21 cellular contexts compared by ENCODE assay signal in genomic region chr10:88833722-88834121, GRCh38. TPM values are rescaled to one million over a fixed set of nuclear protein-coding genes. Genes with fewer than 3 reads are reported as not detected.
DNase-seq lines count a peak whose midpoint lies in the region; ATAC-seq and TF ChIP-seq lines count a peak whose summit lies in the region.
"Had no signal": no experiment of that assay in that cellular context is flagged by ENCODE, and none has a peak within 500 bp of the region (broad histone marks: within the 10 kb centered on the region; RNA-seq: fewer than 3 reads in every experiment).

No MANE protein-coding gene starts in this region.

- no peaks in the 10 kb centered on the region for H3K79me2 ChIP-seq in Loucy (ENCODE audit: insufficient read depth, low read length)

- no peaks in the 10 kb centered on the region for H3K27me3 Mint-ChIP-seq in T-helper 17 cell
- H3K27me3 Mint-ChIP-seq in naive thymus-derived CD4-positive, alpha-beta T cell = no peaks in the 10 kb centered on the region

- H3K27me3 ChIP-seq in Loucy (ENCODE audit: insufficient read depth, low read length, poor library complexity, severe bottlenecking) = no peaks in the 10 kb centered on the region
- no peaks in the 10 kb centered on the region for H3K27me3 ChIP-seq in naive thymus-derived CD4-positive, alpha-beta T cell (ENCODE audit: control insufficient read depth in 2 of 2, insufficient read depth in 2 of 2, low read length in 2 of 2)

- peak overlapping the region; percentile 28 for H3K4me3 ChIP-seq in Loucy (ENCODE audit: low read length, poor library complexity, severe bottlenecking)
- no peak overlapping the region for H3K4me3 ChIP-seq in naive thymus-derived CD4-positive, alpha-beta T cell (ENCODE audit: low read length)
- H3K4me3 ChIP-seq: PC-9, thoracic aorta had no signal

- no peak overlapping the region for H3K27ac ChIP-seq in naive thymus-derived CD4-positive, alpha-beta T cell (ENCODE audit: low read depth, low read length)
- H3K27ac ChIP-seq: C4-2B, KMS-11, PC-9, thoracic aorta had no signal

- TF ChIP-seq CTCF in Loucy (conservative IDR thresholded peaks at IDR 0.05; ENCODE audit: low read length) = no peak

- peak overlapping the region; percentile 72 for H2AFZ ChIP-seq in Loucy (ENCODE audit: low read length)
- H2AFZ ChIP-seq: PC-9 had no signal

- H3K36me3 Mint-ChIP-seq in T-helper 17 cell (ENCODE audit: low read depth) = no peaks in the 10 kb centered on the region
- H3K36me3 Mint-ChIP-seq in naive thymus-derived CD4-positive, alpha-beta T cell = peaks cover 0 to 6% (median 0%) of the 10 kb centered on the region in 5 donors

- CTCF ChIA-PET in naive thymus-derived CD4-positive, alpha-beta T cell (lab: Charles Lee) = interaction anchor here (1.2 to 12.5 kb wide), 8 partner anchors 10 to 381 kb away, joined by 5 to 250 read pairs (median 18); no protein-coding TSS in a partner anchor

- H3K9me2 ChIP-seq in Loucy (replicated peaks; ENCODE audit: low read depth, low read length) = no peaks in the 10 kb centered on the region

- ATAC-seq in T-helper 17 cell (no peak), HG02970 (IDR thresholded peaks at IDR 0.05; ENCODE audit: low FRiP score, unreplicated experiment) (no peak), GM21360 (IDR thresholded peaks at IDR 0.05; ENCODE audit: unreplicated experiment) (no peak)
- ATAC-seq in naive thymus-derived CD4-positive, alpha-beta T cell = peak; percentile 65
- ATAC-seq: activated T-cell treated with anti-CD3 and anti-CD28 coated beads, Interleukin-2, amount 50 U/mL, for 4 hours; HCT116 had no signal

- H3K27ac Mint-ChIP-seq in T-helper 17 cell = peak overlapping the region; percentile 47
- H3K27ac Mint-ChIP-seq in naive thymus-derived CD4-positive, alpha-beta T cell = peak overlapping the region in 2 of 9 donors; percentile 15 to 81

- no peak overlapping the region for H3K4me3 Mint-ChIP-seq in T-helper 17 cell
- H3K4me3 Mint-ChIP-seq in naive thymus-derived CD4-positive, alpha-beta T cell = peak overlapping the region in 1 of 10 donors; percentile 66
- H3K4me3 Mint-ChIP-seq: activated T-cell treated with anti-CD3 and anti-CD28 coated beads, Interleukin-2, amount 50 U/mL, for 4 hours had no signal

- intact Hi-C loops in naive thymus-derived CD4-positive, alpha-beta T cell (cut with micrococcal nuclease) = loop anchor here (1.0 to 10.0 kb wide), 4 partner anchors 8 to 969 kb away; partner anchors contain the start of genes IFIT5 (in 1 of the 2), KLLN (in 1 of the 2) and PTEN (in 1 of the 2)

- no peaks in the 10 kb centered on the region for H3K36me3 ChIP-seq in Loucy (ENCODE audit: insufficient read depth, low read length)
- H3K36me3 ChIP-seq in naive thymus-derived CD4-positive, alpha-beta T cell (ENCODE audit: control insufficient read depth in 2 of 3, insufficient read depth in 3 of 3, low read length in 3 of 3) = no peaks in the 10 kb centered on the region
- H3K36me3 ChIP-seq: thoracic aorta had no signal

- H3F3A ChIP-seq in Loucy (ENCODE audit: low read depth) = no peaks in the 10 kb centered on the region

- DNase-seq in GF-D8 (lab: John Stamatoyannopoulos, UW) = peak; percentile 68
- no peak for DNase-seq in T-helper 17 cell
- DNase-seq in naive thymus-derived CD4-positive, alpha-beta T cell = no peak
- DNase-seq in 8988T = no peak
- DNase-seq: activated T-cell treated with anti-CD3 and anti-CD28 coated beads, Interleukin-2, amount 50 U/mL, for 4 hours; central memory CD4-positive, alpha-beta T cell; EL; NCI-H1694 treated with DMSO at 0.1 percent for 48 hours; NCI-H446 treated with DMSO at 0.1 percent for 48 hours; PC-9; stimulated activated CD4-positive, alpha-beta T cell treated with anti-CD3 and anti-CD28 coated beads, Interleukin-4, amount 100 ng/mL, for 1 hour; SW 1271 had no signal

- H3K9ac ChIP-seq in Loucy (ENCODE audit: low read depth, low read length, poor library complexity, severe bottlenecking) = peak overlapping the region; percentile 33
- H3K9ac ChIP-seq: KMS-11 had no signal

- no peaks in the 10 kb centered on the region for H3K9me3 ChIP-seq in Loucy (ENCODE audit: insufficient read depth, low read depth, low read length)
- no peaks in the 10 kb centered on the region for H3K9me3 ChIP-seq in T-helper 17 cell (ENCODE audit: control insufficient read depth, low read length, poor library complexity, severe bottlenecking)
- no peaks in the 10 kb centered on the region for H3K9me3 ChIP-seq in naive thymus-derived CD4-positive, alpha-beta T cell (ENCODE audit: control insufficient read depth in 2 of 3, low read length in 3 of 3)
- H3K9me3 ChIP-seq: thoracic aorta had no signal

- no peaks in the 10 kb centered on the region for H4K20me1 ChIP-seq in Loucy (ENCODE audit: insufficient read depth, low read length, poor library complexity, severe bottlenecking)

- H3K4me1 Mint-ChIP-seq in T-helper 17 cell = peaks cover 19% of the 10 kb centered on the region
- peaks cover 10 to 38% (median 37%) of the 10 kb centered on the region in 7 donors for H3K4me1 Mint-ChIP-seq in naive thymus-derived CD4-positive, alpha-beta T cell

- H3K4me2 ChIP-seq in Loucy (ENCODE audit: low read depth, low read length, poor library complexity, severe bottlenecking) = peak overlapping the region; percentile 55
- H3K4me2 ChIP-seq: KMS-11, PC-9 had no signal

- H3K4me1 ChIP-seq in Loucy (ENCODE audit: insufficient read depth, low read length, poor library complexity, severe bottlenecking) = peaks cover 43% of the 10 kb centered on the region
- peaks cover 14 to 52% of the 10 kb centered on the region in 2 donors for H3K4me1 ChIP-seq in naive thymus-derived CD4-positive, alpha-beta T cell (ENCODE audit: control insufficient read depth in 2 of 2, insufficient read depth in 2 of 2, low read length in 2 of 2)

- POLR2A ChIA-PET in naive thymus-derived CD4-positive, alpha-beta T cell (lab: Charles Lee) = interaction anchor here (1.0 to 2.4 kb wide), 2 partner anchors 9 to 46 kb away, joined by 3 to 9 read pairs; partner anchors contain the start of gene STAMBPL1

- no peaks in the 10 kb centered on the region for H3K9me3 Mint-ChIP-seq in naive thymus-derived CD4-positive, alpha-beta T cell
- H3K9me3 Mint-ChIP-seq: activated T-cell treated with anti-CD3 and anti-CD28 coated beads, Interleukin-2, amount 50 U/mL, for 4 hours had no signal

RNA-seq across cellular contexts. Expression of gene ANKRD22, which starts 17.9 kb away (rescaled TPM):
- total RNA-seq in T-helper 17 cell = not detected
- under 1 TPM in 4 of 5 experiments, not detected in 1; 0.32 to 0.59 (median 0.40) TPM for total RNA-seq in naive thymus-derived CD4-positive, alpha-beta T cell
- 1 to 10 TPM in 1 of 2 donors, under 1 TPM in 1; 0.54 to 1.2 TPM for polyA plus RNA-seq in naive thymus-derived CD4-positive, alpha-beta T cell
- total RNA-seq: osteocyte, thoracic aorta had no signal

RNA-seq across cellular contexts. Expression of gene LIPM, which starts 31.2 kb away (rescaled TPM):
- not detected for total RNA-seq in T-helper 17 cell
- not detected for total RNA-seq in naive thymus-derived CD4-positive, alpha-beta T cell
- polyA plus RNA-seq in naive thymus-derived CD4-positive, alpha-beta T cell = under 1 TPM in 1 of 2 donors, not detected in 1; 0.21 TPM
- total RNA-seq: activated T-cell treated with anti-CD3 and anti-CD28 coated beads, Interleukin-2, amount 50 U/mL, for 4 hours; mononuclear cell; osteocyte; PC-9; thoracic aorta had no signal

RNA-seq across cellular contexts. Expression of gene STAMBPL1, which starts 46.3 kb away (rescaled TPM):
- total RNA-seq in T-helper 17 cell = 10 to 100 TPM; 20.7 to 32.3 TPM
- 10 to 100 TPM; 29.5 to 57.7 (median 38.9) TPM for total RNA-seq in naive thymus-derived CD4-positive, alpha-beta T cell
- polyA plus RNA-seq in naive thymus-derived CD4-positive, alpha-beta T cell = 10 to 100 TPM; 12.5 to 13.0 TPM
